In genomic region chr2:168521342-168521741, GRCh38 we compare ENCODE assay signal across 13 cellular contexts.
DNase-seq lines count a peak whose midpoint lies in the region; TF ChIP-seq lines count a peak whose summit lies in the region.
"Had no signal": no experiment of that assay in that cellular context is flagged by ENCODE, and none has a peak within 500 bp of the region (broad histone marks: within the 10 kb centered on the region; RNA-seq: fewer than 3 reads in every experiment).

No MANE protein-coding gene starts in this region.

- no peak overlapping the region for H2AFZ ChIP-seq in hepatocyte

- TF ChIP-seq CTCF in MCF 10A (IDR thresholded peaks at IDR 0.05; ENCODE audit: unreplicated experiment) (no peak), breast epithelium (IDR thresholded peaks at IDR 0.05) (no peak), adrenal gland (IDR thresholded peaks at IDR 0.05) (no peak), hepatocyte (IDR thresholded peaks at IDR 0.05; ENCODE audit: poor library complexity) (no peak), uterus (IDR thresholded peaks at IDR 0.05) (no peak), colonic mucosa (IDR thresholded peaks at IDR 0.05) (no peak)

- POLR2A ChIA-PET in MCF 10A (lab: Yijun Ruan, JAX): interaction anchor here (0.6 to 1.4 kb wide), 8 partner anchors 15 to 65 kb away, joined by 3 to 8 read pairs (median 4); partner anchors contain the start of gene CERS6

- H3K27me3 Mint-ChIP-seq in MCF 10A (ENCODE audit: insufficient read depth, unreplicated experiment): no peaks in the 10 kb centered on the region

- no peaks in the 10 kb centered on the region for H3K9me3 Mint-ChIP-seq in MCF 10A (ENCODE audit: unreplicated experiment)

- H3K79me2 ChIP-seq in hepatocyte: peaks cover 99% of the 10 kb centered on the region

- H3K4me1 Mint-ChIP-seq in MCF 10A (ENCODE audit: insufficient read depth, unreplicated experiment): peaks cover 55% of the 10 kb centered on the region
- H3K4me1 Mint-ChIP-seq: activated CD8-positive, alpha-beta memory T cell treated with anti-CD3 and anti-CD28 coated beads, Interleukin-2, amount 10 ng/mL, durations not matched to agents 7 days and 5 days had no signal

- H4K20me1 ChIP-seq in hepatocyte (ENCODE audit: insufficient read depth, poor library complexity, severe bottlenecking): peaks cover 16% of the 10 kb centered on the region

- TF ChIP-seq POLR2A in breast epithelium (IDR thresholded peaks at IDR 0.05) (no peak), adrenal gland (IDR thresholded peaks at IDR 0.05) (no peak), uterus (IDR thresholded peaks at IDR 0.05) (no peak)

- H3K4me2 ChIP-seq in hepatocyte: peak overlapping the region; percentile 51

- H3K36me3 ChIP-seq in breast epithelium (no peaks in the 10 kb centered on the region), adrenal gland (replicated peaks in 1 of 2) (no peaks in the 10 kb centered on the region), hepatocyte (replicated peaks; ENCODE audit: insufficient read depth, low read depth) (no peaks in the 10 kb centered on the region), uterus (no peaks in the 10 kb centered on the region), colonic mucosa (no peaks in the 10 kb centered on the region)

- H3K9me3 ChIP-seq in breast epithelium (no peaks in the 10 kb centered on the region), adrenal gland (replicated peaks in 1 of 3) (no peaks in the 10 kb centered on the region), hepatocyte (ENCODE audit: low read depth) (no peaks in the 10 kb centered on the region), uterus (no peaks in the 10 kb centered on the region), colonic mucosa (no peaks in the 10 kb centered on the region)
- H3K9me3 ChIP-seq: body of pancreas had no signal

- no peak for DNase-seq in MCF 10A (ENCODE audit: unreplicated experiment)
- DNase-seq in breast epithelium (ENCODE audit: low spot score in 2 of 2): no peak
- DNase-seq in adrenal gland: peak in 6 of 7 donors; percentile 30 to 74 (median 35)
- no peak for DNase-seq in hepatocyte (ENCODE audit: low spot score)
- DNase-seq in uterus: no peak
- DNase-seq in globus pallidus (ENCODE audit: low spot score): no peak
- no peak for DNase-seq in NCI-H1092 (lab: John Stamatoyannopoulos, UW)
- no peak for DNase-seq in colonic mucosa
- DNase-seq: activated CD8-positive, alpha-beta memory T cell treated with anti-CD3 and anti-CD28 coated beads, Interleukin-2, amount 10 ng/mL, durations not matched to agents 7 days and 5 days; body of pancreas; KG1; NK-92 treated with Interleukin-12 subunit alpha and Interleukin-12 subunit beta, amount 100 ng/mL, for 24 hours; T-helper 2 cell had no signal

- H3K4me1 ChIP-seq in breast epithelium (no peaks in the 10 kb centered on the region), adrenal gland (replicated peaks in 1 of 2) (peaks cover 17 to 53% of the 10 kb centered on the region in 2 donors), hepatocyte (ENCODE audit: insufficient read depth) (peaks cover 38% of the 10 kb centered on the region), uterus (peaks cover 0 to 12% of the 10 kb centered on the region in 2 donors), colonic mucosa (peaks cover 4% of the 10 kb centered on the region)

- peak overlapping the region in 1 of 2 donors; percentile 23 for H3K9ac ChIP-seq in colonic mucosa (ENCODE audit: low read depth in 2 of 2, low read length in 2 of 2)

- CTCF ChIA-PET in MCF 10A (lab: Yijun Ruan, JAX): interaction anchor here (0.5 to 0.7 kb wide), 3 partner anchors 8 to 32 kb away, joined by 3 to 4 read pairs (median 3); no protein-coding TSS in a partner anchor

- intact Hi-C loops in MCF 10A (cut with micrococcal nuclease): no loop called here
- intact Hi-C loops in breast epithelium (cut with DNase I; ENCODE audit: low total_unique reads): no loop called here
- intact Hi-C loops in adrenal gland (cut with DNase I): no loop called here
- intact Hi-C loops in uterus (cut with DNase I; ENCODE audit: low total_unique reads): no loop called here
- intact Hi-C loops in colonic mucosa (cut with DNase I): no loop called here

- H3K27ac ChIP-seq in breast epithelium (no peak overlapping the region), adrenal gland (peak overlapping the region in 3 of 5 donors; percentile 6 to 40 (median 30)), hepatocyte (peak overlapping the region; percentile 12), uterus (peak overlapping the region; percentile 31 to 50), colonic mucosa (no peak overlapping the region)
- H3K27ac ChIP-seq: body of pancreas had no signal

- H3K27me3 ChIP-seq in breast epithelium: no peaks in the 10 kb centered on the region
- no peaks in the 10 kb centered on the region for H3K27me3 ChIP-seq in adrenal gland
- H3K27me3 ChIP-seq in hepatocyte: no peaks in the 10 kb centered on the region
- H3K27me3 ChIP-seq in uterus: no peaks in the 10 kb centered on the region
- no peaks in the 10 kb centered on the region for H3K27me3 ChIP-seq in colonic mucosa
- H3K27me3 ChIP-seq: body of pancreas had no signal

- no peaks in the 10 kb centered on the region for H3K36me3 Mint-ChIP-seq in MCF 10A (ENCODE audit: insufficient read depth, unreplicated experiment)
- H3K36me3 Mint-ChIP-seq: activated CD8-positive, alpha-beta memory T cell treated with anti-CD3 and anti-CD28 coated beads, Interleukin-2, amount 10 ng/mL, durations not matched to agents 7 days and 5 days had no signal

- no TSS peak for BruUV-seq in MCF 10A (replicated peaks; lab: Mats Ljungman, UMichigan)

- 15 to 32% (median 18%) methylated on average over 3 of the region's 3 CpGs for WGBS in adrenal gland, 4 donors
- WGBS in hepatocyte (ENCODE audit: low lambda C conversion rate, missing lambda C conversion rate): 38% methylated on average over 3 of the region's 3 CpGs

- no peak overlapping the region for H3K4me3 ChIP-seq in breast epithelium
- H3K4me3 ChIP-seq in adrenal gland: peak overlapping the region in 1 of 4 donors; percentile 3
- no peak overlapping the region for H3K4me3 ChIP-seq in hepatocyte
- H3K4me3 ChIP-seq in uterus: no peak overlapping the region
- no peak overlapping the region for H3K4me3 ChIP-seq in colonic mucosa
- H3K4me3 ChIP-seq: body of pancreas had no signal

- peak overlapping the region; percentile 62 for H3K4me3 Mint-ChIP-seq in MCF 10A (ENCODE audit: unreplicated experiment)
- H3K4me3 Mint-ChIP-seq: activated CD8-positive, alpha-beta memory T cell treated with anti-CD3 and anti-CD28 coated beads, Interleukin-2, amount 10 ng/mL, durations not matched to agents 7 days and 5 days had no signal

- peak overlapping the region; percentile 71 for H3K27ac Mint-ChIP-seq in MCF 10A (ENCODE audit: low read depth, unreplicated experiment)
- H3K27ac Mint-ChIP-seq: activated CD8-positive, alpha-beta memory T cell treated with anti-CD3 and anti-CD28 coated beads, Interleukin-2, amount 10 ng/mL, durations not matched to agents 7 days and 5 days had no signal

- H3K9me2 ChIP-seq in hepatocyte (replicated peaks; ENCODE audit: insufficient read depth): no peaks in the 10 kb centered on the region

Comparison
In these comparisons a context has a peak if more than half of its experiments do, and no peak if none do; other contexts are left out.
1. DNase-seq: peak in adrenal gland (6 of 7); none in MCF 10A (single experiment), breast epithelium (0 of 2), hepatocyte (single experiment), uterus (0 of 2), globus pallidus (single experiment), NCI-H1092 (single experiment) and colonic mucosa (single experiment).
2. H3K27ac ChIP-seq: peak in adrenal gland (3 of 5), hepatocyte (single experiment) and uterus (2 of 2); none in breast epithelium (0 of 2) and colonic mucosa (single experiment).